Comparison of ENCODE assay signal across 16 cellular contexts in genomic region chr6:108116424-108116780, GRCh38. TPM values are rescaled to one million over a fixed set of nuclear protein-coding genes. Genes with fewer than 3 reads are reported as not detected.
DNase-seq lines count a peak whose midpoint lies in the region; ATAC-seq and TF ChIP-seq lines count a peak whose summit lies in the region.
"Had no signal": no experiment of that assay in that cellular context is flagged by ENCODE, and none has a peak within 500 bp of the region (broad histone marks: within the 10 kb centered on the region; RNA-seq: fewer than 3 reads in every experiment).

No MANE protein-coding gene starts in this region.

- H3K27ac Mint-ChIP-seq in CD14-positive monocyte, result no peak overlapping the region
- no peak overlapping the region for H3K27ac Mint-ChIP-seq in activated naive CD8-positive, alpha-beta T cell treated with anti-CD3 and anti-CD28 coated beads, Interleukin-2, amount 50 U/mL, for 24 hours
- no peak overlapping the region for H3K27ac Mint-ChIP-seq in natural killer cell
- H3K27ac Mint-ChIP-seq: activated T-helper 2 cell treated with anti-CD3 and anti-CD28 coated beads, Interferon-gamma antibody, Interleukin-2, Interleukin-4, amounts not matched to agents 10 μg/mL and 5 μg/mL and 100 μg/mL, durations not matched to agents 14 hours and 24 hours and 36 hours had no signal

- H3K9me3 ChIP-seq in DOHH2 (ENCODE audit: control insufficient read depth, insufficient read depth, low read length), result no peaks in the 10 kb centered on the region
- H3K9me3 ChIP-seq in right atrium auricular region, result no peaks in the 10 kb centered on the region
- H3K9me3 ChIP-seq: lower lobe of right lung, testis had no signal

- no peaks in the 10 kb centered on the region for H4K20me1 ChIP-seq in DOHH2 (ENCODE audit: control insufficient read depth, insufficient read depth, low read depth, low read length)

- H3K9me3 Mint-ChIP-seq in CD14-positive monocyte (peaks cover 2 to 54% (median 31%) of the 10 kb centered on the region in 7 donors), natural killer cell (no peaks in the 10 kb centered on the region)
- no peaks in the 10 kb centered on the region for H3K9me3 Mint-ChIP-seq in activated naive CD8-positive, alpha-beta T cell treated with anti-CD3 and anti-CD28 coated beads, Interleukin-2, amount 50 U/mL, for 24 hours
- H3K9me3 Mint-ChIP-seq: activated T-helper 2 cell treated with anti-CD3 and anti-CD28 coated beads, Interferon-gamma antibody, Interleukin-2, Interleukin-4, amounts not matched to agents 10 μg/mL and 5 μg/mL and 100 μg/mL, durations not matched to agents 14 hours and 24 hours and 36 hours had no signal

- H3K4me3 ChIP-seq in DOHH2 (ENCODE audit: low read length), result no peak overlapping the region
- H3K4me3 ChIP-seq in right atrium auricular region, result no peak overlapping the region
- H3K4me3 ChIP-seq: testis had no signal

- ATAC-seq in activated naive CD8-positive, alpha-beta T cell treated with anti-CD3 and anti-CD28 coated beads, Interleukin-2, amount 50 U/mL, for 24 hours, result no peak
- no peak for ATAC-seq in natural killer cell

- H3K36me3 Mint-ChIP-seq in CD14-positive monocyte (peaks cover 23 to 27% of the 10 kb centered on the region in 2 donors), natural killer cell (no peaks in the 10 kb centered on the region)
- no peaks in the 10 kb centered on the region for H3K36me3 Mint-ChIP-seq in activated naive CD8-positive, alpha-beta T cell treated with anti-CD3 and anti-CD28 coated beads, Interleukin-2, amount 50 U/mL, for 24 hours (ENCODE audit: low read depth)

- H3K4me3 Mint-ChIP-seq in CD14-positive monocyte (peak overlapping the region; percentile 89 to 99), natural killer cell (peak overlapping the region; percentile 75)
- H3K4me3 Mint-ChIP-seq in activated naive CD8-positive, alpha-beta T cell treated with anti-CD3 and anti-CD28 coated beads, Interleukin-2, amount 50 U/mL, for 24 hours, result peak overlapping the region; percentile 53

- no peaks in the 10 kb centered on the region for H3K79me2 ChIP-seq in DOHH2 (ENCODE audit: control insufficient read depth, low read length)

- H3K4me1 Mint-ChIP-seq in CD14-positive monocyte (peaks cover 59% of the 10 kb centered on the region), natural killer cell (peaks cover 42 to 54% of the 10 kb centered on the region in 2 donors)
- peaks cover 49% of the 10 kb centered on the region for H3K4me1 Mint-ChIP-seq in activated naive CD8-positive, alpha-beta T cell treated with anti-CD3 and anti-CD28 coated beads, Interleukin-2, amount 50 U/mL, for 24 hours

- H3K36me3 ChIP-seq in DOHH2 (ENCODE audit: control insufficient read depth, low read length), result no peaks in the 10 kb centered on the region
- H3K36me3 ChIP-seq in right atrium auricular region, result no peaks in the 10 kb centered on the region
- H3K36me3 ChIP-seq: lower lobe of right lung had no signal

- no peak for DNase-seq in CD14-positive monocyte (ENCODE audit: low spot score)
- no peak for DNase-seq in activated naive CD8-positive, alpha-beta T cell treated with anti-CD3 and anti-CD28 coated beads, Interleukin-2, amount 50 U/mL, for 24 hours
- DNase-seq in natural killer cell, result no peak
- no peak for DNase-seq in activated CD8-positive, alpha-beta memory T cell treated with anti-CD3 and anti-CD28 coated beads, Interleukin-2, amount 50 U/mL, for 48 hours
- no peak for DNase-seq in right atrium auricular region (ENCODE audit: low spot score)
- DNase-seq in NCI-H1417 (lab: John Stamatoyannopoulos, UW), result no peak
- no peak for DNase-seq in NCI-H226
- DNase-seq: activated CD4-positive, alpha-beta T cell treated with anti-CD3 and anti-CD28 coated beads, Interleukin-2, amount 50 U/mL, for 1 hour; aorta; NCI-H2081 had no signal

- H3K4me1 ChIP-seq in DOHH2 (ENCODE audit: control insufficient read depth, low read length) (peaks cover 25% of the 10 kb centered on the region), right atrium auricular region (peaks cover 0 to 57% of the 10 kb centered on the region in 2 donors)

- no peak for TF ChIP-seq CTCF in CD14-positive monocyte (IDR thresholded peaks at IDR 0.05)
- no peak for TF ChIP-seq CTCF in DOHH2 (IDR thresholded peaks at IDR 0.05; ENCODE audit: low read depth, low read length, poor library complexity, severe bottlenecking)
- no peak for TF ChIP-seq CTCF in natural killer cell (IDR thresholded peaks at IDR 0.05)
- TF ChIP-seq CTCF in right atrium auricular region (IDR thresholded peaks at IDR 0.05), result no peak

- 0 out of 2 replicates have a peak overlapping the region, but pooled peaks have one; percentile 69 for H3K4me2 ChIP-seq in DOHH2 (ENCODE audit: low read length)

- no peaks in the 10 kb centered on the region for H3K9me2 ChIP-seq in DOHH2 (replicated peaks; ENCODE audit: control insufficient read depth, low read length)

- peaks cover 96 to 99% (median 98%) of the 10 kb centered on the region in 3 donors for H3K27me3 Mint-ChIP-seq in CD14-positive monocyte (ENCODE audit: low read depth in 3 of 3)
- peaks cover 88% of the 10 kb centered on the region for H3K27me3 Mint-ChIP-seq in activated naive CD8-positive, alpha-beta T cell treated with anti-CD3 and anti-CD28 coated beads, Interleukin-2, amount 50 U/mL, for 24 hours
- H3K27me3 Mint-ChIP-seq in natural killer cell (ENCODE audit: low read depth in 2 of 2), result peaks cover 76 to 81% of the 10 kb centered on the region in 2 donors

- peaks cover 90% of the 10 kb centered on the region for H3K27me3 ChIP-seq in DOHH2 (ENCODE audit: control insufficient read depth, low read length)
- H3K27me3 ChIP-seq in right atrium auricular region, result peaks cover 33 to 37% of the 10 kb centered on the region in 2 donors
- H3K27me3 ChIP-seq: testis had no signal

- no peaks in the 10 kb centered on the region for H3F3A ChIP-seq in DOHH2 (ENCODE audit: control insufficient read depth, insufficient read depth)

- H3K27ac ChIP-seq in DOHH2 (ENCODE audit: low read depth, low read length) (no peak overlapping the region), right atrium auricular region (no peak overlapping the region)
- H3K27ac ChIP-seq: lower lobe of right lung, testis had no signal

- intact Hi-C loops in CD14-positive monocyte (cut with micrococcal nuclease) (loop anchor here in 1 of 2 donors (10.0 kb wide), 1 partner anchor 408 kb away; no protein-coding TSS in a partner anchor), natural killer cell (cut with micrococcal nuclease) (loop anchor here (10.0 kb wide), 1 partner anchor 378 kb away; no protein-coding TSS in a partner anchor)

RNA-seq across cellular contexts. Expression of gene OSTM1, which starts 41.9 kb away (rescaled TPM):
- 10 to 100 TPM; 49.7 to 60.1 TPM for polyA plus RNA-seq in CD14-positive monocyte
- 10 to 100 TPM; 39.2 to 56.9 (median 49.1) TPM for total RNA-seq in natural killer cell
- total RNA-seq in right atrium auricular region, result 10 to 100 TPM; 38.4 to 80.2 TPM

RNA-seq across cellular contexts. Expression of gene NR2E1, which starts 49.4 kb away (rescaled TPM):
- polyA plus RNA-seq in CD14-positive monocyte, result not detected
- total RNA-seq in natural killer cell (not detected), right atrium auricular region (not detected)
- total RNA-seq: activated T-helper 2 cell treated with anti-CD3 and anti-CD28 coated beads, Interferon-gamma antibody, Interleukin-2, Interleukin-4, amounts not matched to agents 10 μg/mL and 5 μg/mL and 100 μg/mL, durations not matched to agents 14 hours and 24 hours and 36 hours; aorta; HepG2; lower lobe of right lung; right cardiac atrium had no signal
- polyA plus RNA-seq: aorta, HepG2, right cardiac atrium had no signal
